In genomic region chr6:42726026-42726425, GRCh38 we compare ENCODE assay signal across 8 cellular contexts. TPM values are rescaled to one million over a fixed set of nuclear protein-coding genes. Genes with fewer than 3 reads are reported as not detected.
DNase-seq lines count a peak whose midpoint lies in the region; TF ChIP-seq lines count a peak whose summit lies in the region.

No MANE protein-coding gene starts in this region.

- H2AFZ ChIP-seq in osteoblast (ENCODE audit: low read length): peak overlapping the region; percentile 55

- no peaks in the 10 kb centered on the region for H3K27me3 ChIP-seq in BLaER1 treated with 17β-estradiol and CSF1 and Interleukin-3, amounts not matched to agents 10 nM and 100 nM
- no peaks in the 10 kb centered on the region for H3K27me3 ChIP-seq in osteoblast (ENCODE audit: insufficient read depth, low read length)

- H3K4me1 Mint-ChIP-seq in IgD-negative memory B cell (peaks cover 10 to 13% (median 13%) of the 10 kb centered on the region in 3 donors), chondrocyte (ENCODE audit: low read depth) (peaks cover 7% of the 10 kb centered on the region)

- peak overlapping the region; percentile 2 to 79 (median 65); a peak in 19 of 22 replicates for H3K27ac ChIP-seq in BLaER1 treated with 17β-estradiol and CSF1 and Interleukin-3, amounts not matched to agents 10 nM and 100 nM
- peak overlapping the region; percentile 6 for H3K27ac ChIP-seq in osteoblast (ENCODE audit: low read depth, low read length)

- H3K79me2 ChIP-seq in osteoblast (ENCODE audit: insufficient read depth, low read length): no peaks in the 10 kb centered on the region

- no peaks in the 10 kb centered on the region for H3K9me3 Mint-ChIP-seq in IgD-negative memory B cell
- H3K9me3 Mint-ChIP-seq in chondrocyte (ENCODE audit: low read depth): no peaks in the 10 kb centered on the region

- TF ChIP-seq CTCF in chondrocyte (IDR thresholded peaks at IDR 0.05) (no peak), osteoblast (IDR thresholded peaks at IDR 0.05; ENCODE audit: extremely low read depth, low read depth, low read length) (no peak)

- DNase-seq in chondrocyte (ENCODE audit: low spot score): no peak
- DNase-seq in osteoblast (ENCODE audit: insufficient read length, low spot score, missing footprints): no peak
- no peak for DNase-seq in NCI-H510A (lab: John Stamatoyannopoulos, UW)
- DNase-seq in mesenteric fat pad (ENCODE audit: low spot score): no peak
- DNase-seq in NCI-H345 treated with DMSO at 0.1 percent for 48 hours (lab: John Stamatoyannopoulos, UW; ENCODE audit: unreplicated experiment): no peak
- no peak for DNase-seq in NAMALWA (ENCODE audit: low spot score)

- H3K4me3 ChIP-seq in BLaER1 treated with 17β-estradiol and CSF1 and Interleukin-3, amounts not matched to agents 10 nM and 100 nM: peak overlapping the region in 4 of 10 experiments; percentile 23 to 54 (median 30); a peak in 4 of 20 replicates
- H3K4me3 ChIP-seq in osteoblast (ENCODE audit: insufficient read depth, low read length): no peak overlapping the region

- H3K36me3 Mint-ChIP-seq in IgD-negative memory B cell: no peaks in the 10 kb centered on the region
- H3K36me3 Mint-ChIP-seq in chondrocyte (ENCODE audit: low read depth): no peaks in the 10 kb centered on the region

- H3K27ac Mint-ChIP-seq in IgD-negative memory B cell: peak overlapping the region in 2 of 3 donors; percentile 21 to 90
- no peak overlapping the region for H3K27ac Mint-ChIP-seq in chondrocyte (ENCODE audit: unreplicated experiment)

- peaks cover 3% of the 10 kb centered on the region for H3K27me3 Mint-ChIP-seq in IgD-negative memory B cell
- H3K27me3 Mint-ChIP-seq in chondrocyte (ENCODE audit: low read depth): no peaks in the 10 kb centered on the region

- no peaks in the 10 kb centered on the region for H3K9me3 ChIP-seq in BLaER1 treated with 17β-estradiol and CSF1 and Interleukin-3, amounts not matched to agents 10 nM and 100 nM (replicated peaks in 1 of 11)
- no peaks in the 10 kb centered on the region for H3K9me3 ChIP-seq in osteoblast (ENCODE audit: low read depth, low read length)

- H3K4me3 Mint-ChIP-seq in IgD-negative memory B cell (peak overlapping the region in 3 of 4 donors; percentile 78 to 95 (median 94)), chondrocyte (ENCODE audit: unreplicated experiment) (peak overlapping the region; percentile 33)

- H4K20me1 ChIP-seq in BLaER1 treated with 17β-estradiol and CSF1 and Interleukin-3, amounts not matched to agents 10 nM and 100 nM: no peaks in the 10 kb centered on the region
- H4K20me1 ChIP-seq in osteoblast (ENCODE audit: insufficient read depth, low read length): no peaks in the 10 kb centered on the region

- no peaks in the 10 kb centered on the region for H3K36me3 ChIP-seq in BLaER1 treated with 17β-estradiol and CSF1 and Interleukin-3, amounts not matched to agents 10 nM and 100 nM
- H3K36me3 ChIP-seq in osteoblast (ENCODE audit: insufficient read depth, low read length): no peaks in the 10 kb centered on the region

- H3K4me2 ChIP-seq in BLaER1 treated with 17β-estradiol and CSF1 and Interleukin-3, amounts not matched to agents 10 nM and 100 nM: peak overlapping the region; percentile 46 to 75 (median 58); a peak in 21 of 22 replicates
- peak overlapping the region; percentile 96 for H3K4me2 ChIP-seq in osteoblast (ENCODE audit: insufficient read depth, low read length)

- H3K9ac ChIP-seq in BLaER1 treated with 17β-estradiol and CSF1 and Interleukin-3, amounts not matched to agents 10 nM and 100 nM: peak overlapping the region in 7 of 11 experiments; percentile 46 to 72 (median 63); a peak in 13 of 22 replicates

- peaks cover 6 to 15% (median 13%) of the 10 kb centered on the region in 10 experiments; a peak in 18 of 20 replicates for H3K4me1 ChIP-seq in BLaER1 treated with 17β-estradiol and CSF1 and Interleukin-3, amounts not matched to agents 10 nM and 100 nM
- H3K4me1 ChIP-seq in osteoblast (ENCODE audit: insufficient read depth, low read length): peaks cover 7% of the 10 kb centered on the region

RNA-seq across cellular contexts. Expression of gene PRPH2, which starts 3.6 kb away (rescaled TPM):
- polyA plus RNA-seq in IgD-negative memory B cell: not detected
- total RNA-seq in chondrocyte (not detected in 3 replicates), osteoblast (3.3 and 3.8 TPM in 2 replicates), mesenteric fat pad (1.4 TPM)

RNA-seq across cellular contexts. Expression of gene TBCC, which starts 19.9 kb away (rescaled TPM):
- 67.2 TPM for polyA plus RNA-seq in IgD-negative memory B cell
- total RNA-seq in chondrocyte (17.5 to 19.3 TPM (median 18.4 TPM) in 3 replicates), osteoblast (30.9 and 33.7 TPM in 2 replicates), mesenteric fat pad (13.8 TPM)

RNA-seq across cellular contexts. Expression of gene BICRAL, which starts 55.8 kb away (rescaled TPM):
- 4.7 TPM for polyA plus RNA-seq in IgD-negative memory B cell
- total RNA-seq in chondrocyte: 9.2 to 10.8 TPM (median 9.7 TPM) in 3 replicates
- 9.4 TPM in 2 replicates for total RNA-seq in osteoblast
- total RNA-seq in mesenteric fat pad: 12.5 TPM
